ENCODE assay signal across 11 cellular contexts in the genomic region with DNA sequence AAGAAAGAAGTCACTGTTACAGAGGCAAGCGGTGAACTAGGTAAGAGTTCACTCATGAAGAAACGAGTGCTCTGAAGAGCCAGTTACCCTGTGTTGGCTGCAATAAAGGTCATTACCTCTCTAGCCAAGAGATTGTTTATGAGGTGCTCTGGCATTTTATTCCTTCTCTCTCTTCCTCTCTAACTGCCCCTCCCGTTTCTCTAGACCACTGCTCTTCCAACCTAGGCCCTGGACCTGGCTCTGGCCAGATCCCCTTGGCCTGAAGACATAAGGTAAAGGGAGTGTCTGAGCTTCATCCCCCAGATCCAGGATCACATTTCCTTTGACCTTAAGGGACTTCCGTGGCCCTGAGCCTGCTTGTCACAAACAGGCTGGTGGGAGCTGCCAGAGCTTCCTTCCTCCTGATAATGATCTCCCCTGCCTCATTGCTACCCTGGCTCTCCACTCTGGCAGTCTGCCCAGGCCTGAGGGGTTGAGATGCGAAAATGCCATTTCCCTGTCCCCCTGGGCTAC. TPM values are rescaled to one million over a fixed set of nuclear protein-coding genes. Genes with fewer than 3 reads are reported as not detected.
DNase-seq lines count a peak whose midpoint lies in the region; ATAC-seq, FAIRE-seq and TF ChIP-seq lines count a peak whose summit lies in the region.
"Had no signal": no experiment of that assay in that cellular context is flagged by ENCODE, and none has a peak within 500 bp of the region (broad histone marks: within the 10 kb centered on the region; RNA-seq: fewer than 3 reads in every experiment).

No MANE protein-coding gene starts in this region.

- no peak overlapping the region for H2AFZ ChIP-seq in endothelial cell of umbilical vein (ENCODE audit: low read depth, low read length)

- H3K9me1 ChIP-seq in endothelial cell of umbilical vein (replicated peaks; ENCODE audit: control insufficient read depth, extremely low read depth, insufficient read depth, low read length): no peaks in the 10 kb centered on the region

- no peaks in the 10 kb centered on the region for H3K36me3 Mint-ChIP-seq in activated T-cell treated with anti-CD3 and anti-CD28 coated beads, Interleukin-2, amount 50 U/mL, for 72 hours (ENCODE audit: insufficient read depth in 2 of 2)

- H3K27ac ChIP-seq in endothelial cell of umbilical vein (ENCODE audit: insufficient read depth, low read depth, low read length) (no peak overlapping the region), foreskin keratinocyte (no peak overlapping the region)

- no peaks in the 10 kb centered on the region for H3K4me1 ChIP-seq in endothelial cell of umbilical vein (ENCODE audit: control insufficient read depth, extremely low read depth, insufficient read depth, low read length)
- peaks cover 41% of the 10 kb centered on the region for H3K4me1 ChIP-seq in foreskin keratinocyte

- H3K9ac ChIP-seq in endothelial cell of umbilical vein (replicated peaks; ENCODE audit: extremely low read depth, insufficient read depth, low read length): no peak overlapping the region

- H3K27me3 ChIP-seq in endothelial cell of umbilical vein (ENCODE audit: control insufficient read depth in 2 of 2, insufficient read depth in 2 of 2, low read length in 2 of 2): peaks cover 12 to 15% of the 10 kb centered on the region in 2 experiments
- H3K27me3 ChIP-seq in foreskin keratinocyte: no peaks in the 10 kb centered on the region

- ATAC-seq in foreskin keratinocyte: no peak
- ATAC-seq in activated T-cell treated with anti-CD3 and anti-CD28 coated beads, Interleukin-2, amount 50 U/mL, for 72 hours (replicated peaks in 1 of 2): no peak

- CTCF ChIA-PET in endothelial cell of umbilical vein (lab: Charles Lee): interaction anchor here (0.8 to 7.0 kb wide), 5 partner anchors 11 to 207 kb away, joined by 3 to 214 read pairs (median 4); no protein-coding TSS in a partner anchor

- H3K36me3 ChIP-seq in endothelial cell of umbilical vein (ENCODE audit: control insufficient read depth in 2 of 2, extremely low read depth in 1 of 2, insufficient read depth in 2 of 2, low read length in 2 of 2): no peaks in the 10 kb centered on the region

- DNase-seq in GDM1 (lab: John Stamatoyannopoulos, UW): peak; percentile 81
- DNase-seq in RPMI7951 (ENCODE audit: low read depth): peak; percentile 25
- peak; percentile 9 for DNase-seq in endothelial cell of umbilical vein (ENCODE audit: low read depth, low spot score)
- peak; percentile 59 for DNase-seq in renal cortical epithelial cell (ENCODE audit: low read depth)
- DNase-seq in Ammon's horn (ENCODE audit: low spot score): no peak
- no peak for DNase-seq in foreskin keratinocyte
- no peak for DNase-seq in activated T-cell treated with anti-CD3 and anti-CD28 coated beads, Interleukin-2, amount 50 U/mL, for 72 hours
- DNase-seq: activated CD8-positive, alpha-beta memory T cell treated with anti-CD3 and anti-CD28 coated beads, Interleukin-2, amount 50 U/mL, for 4 hours; NCI-H774 had no signal

- H3K27me3 Mint-ChIP-seq in activated T-cell treated with anti-CD3 and anti-CD28 coated beads, Interleukin-2, amount 50 U/mL, for 72 hours (ENCODE audit: low read depth): peaks cover 19% of the 10 kb centered on the region

- no peak for TF ChIP-seq CTCF in endothelial cell of umbilical vein (IDR thresholded peaks at IDR 0.05; ENCODE audit: extremely low read depth in 1 of 2, insufficient read depth in 1 of 2, low read depth in 1 of 2, low read length in 2 of 2)
- TF ChIP-seq CTCF in foreskin keratinocyte (conservative IDR thresholded peaks at IDR 0.05): no peak

- POLR2A ChIA-PET in endothelial cell of umbilical vein (lab: Charles Lee): no interaction called here

- no peak for TF ChIP-seq POLR2A in endothelial cell of umbilical vein (IDR thresholded peaks at IDR 0.05; ENCODE audit: low read depth, low read length)

- no peaks in the 10 kb centered on the region for H3K9me3 ChIP-seq in endothelial cell of umbilical vein (replicated peaks; ENCODE audit: control insufficient read depth, insufficient read depth, low read length)

- no peak overlapping the region for H3K27ac Mint-ChIP-seq in activated T-cell treated with anti-CD3 and anti-CD28 coated beads, Interleukin-2, amount 50 U/mL, for 72 hours

- dilution Hi-C loops in endothelial cell of umbilical vein (cut with MboI; ENCODE audit: extremely low pct_ligation_motif_present, low sequenced_read_pairs): no loop called here

- H3K79me2 ChIP-seq in endothelial cell of umbilical vein (ENCODE audit: control insufficient read depth, insufficient read depth, low read length): no peaks in the 10 kb centered on the region

- no peak overlapping the region for H3K4me3 Mint-ChIP-seq in activated T-cell treated with anti-CD3 and anti-CD28 coated beads, Interleukin-2, amount 50 U/mL, for 72 hours
- H3K4me3 Mint-ChIP-seq: nephron had no signal

- H3K4me3 ChIP-seq in endothelial cell of umbilical vein (replicated peaks in 1 of 3; ENCODE audit: insufficient read depth in 1 of 3, low read depth in 1 of 3, low read length in 3 of 3): no peak overlapping the region

- no peaks in the 10 kb centered on the region for H3K9me3 Mint-ChIP-seq in activated T-cell treated with anti-CD3 and anti-CD28 coated beads, Interleukin-2, amount 50 U/mL, for 72 hours
- H3K9me3 Mint-ChIP-seq: nephron had no signal

- no TSS peak for BruUV-seq in endothelial cell of umbilical vein (replicated peaks; lab: Mats Ljungman, UMichigan)

- FAIRE-seq in endothelial cell of umbilical vein (lab: Jason Lieb, UNC): no peak

- H3K4me1 Mint-ChIP-seq in activated T-cell treated with anti-CD3 and anti-CD28 coated beads, Interleukin-2, amount 50 U/mL, for 72 hours (ENCODE audit: low read depth): no peaks in the 10 kb centered on the region

- no peak overlapping the region for H3K4me2 ChIP-seq in endothelial cell of umbilical vein (ENCODE audit: insufficient read depth, low read length)

- H4K20me1 ChIP-seq in endothelial cell of umbilical vein (replicated peaks; ENCODE audit: control insufficient read depth, extremely low read depth, insufficient read depth, low read length): no peaks in the 10 kb centered on the region

- intact Hi-C loops in endothelial cell of umbilical vein (cut with micrococcal nuclease): no loop called here

RNA-seq across cellular contexts. Expression of gene RNASE7, which starts 2.0 kb away (rescaled TPM):
- total RNA-seq in RPMI7951 (2014; rRNA removed; shearing (Covaris generic)): not detected in 2 replicates
- total RNA-seq in endothelial cell of umbilical vein (not detected in 2 replicates), renal cortical epithelial cell (not detected in 2 replicates), foreskin keratinocyte (10.5 and 17.1 TPM in 2 replicates)
- polyA plus RNA-seq in endothelial cell of umbilical vein (not detected in 2 replicates), foreskin keratinocyte (6.8 and 11.7 TPM in 2 replicates)
- not detected in 2 replicates for polyA plus RNA-seq in endothelial cell of umbilical vein (2011; cell fraction: cytosol; rRNA removed)
- polyA plus RNA-seq in endothelial cell of umbilical vein (2011; cell fraction: nucleus; rRNA removed): not detected in 2 replicates
- polyA plus RNA-seq in endothelial cell of umbilical vein (2012): not detected in 2 replicates
- not detected in 2 replicates for polyA minus RNA-seq in endothelial cell of umbilical vein
- not detected for polyA minus RNA-seq in endothelial cell of umbilical vein (2011; cell fraction: cytosol; rRNA and poly(A)+ RNA removed)
- polyA minus RNA-seq in endothelial cell of umbilical vein (2011; cell fraction: nucleus; rRNA and poly(A)+ RNA removed): not detected in 2 replicates
- total RNA-seq in activated T-cell treated with anti-CD3 and anti-CD28 coated beads, Interleukin-2, amount 50 U/mL, for 72 hours: not detected

RNA-seq across cellular contexts. Expression of gene RNASE13, which starts 9.6 kb away (rescaled TPM):
- not detected in 2 replicates for total RNA-seq in RPMI7951 (2014; rRNA removed; shearing (Covaris generic))
- not detected in 2 replicates for total RNA-seq in endothelial cell of umbilical vein
- polyA plus RNA-seq in endothelial cell of umbilical vein: not detected in 2 replicates
- polyA plus RNA-seq in endothelial cell of umbilical vein (2011; cell fraction: cytosol; rRNA removed): not detected in 2 replicates
- polyA plus RNA-seq in endothelial cell of umbilical vein (2011; cell fraction: nucleus; rRNA removed): 0.08 TPM in 1 of 2 replicates, not detected in the other
- polyA plus RNA-seq in endothelial cell of umbilical vein (2012): not detected in 2 replicates
- polyA minus RNA-seq in endothelial cell of umbilical vein: not detected in 2 replicates
- polyA minus RNA-seq in endothelial cell of umbilical vein (2011; cell fraction: cytosol; rRNA and poly(A)+ RNA removed): not detected
- not detected in 2 replicates for polyA minus RNA-seq in endothelial cell of umbilical vein (2011; cell fraction: nucleus; rRNA and poly(A)+ RNA removed)
- not detected in 2 replicates for total RNA-seq in renal cortical epithelial cell
- total RNA-seq in foreskin keratinocyte: not detected in 2 replicates
- polyA plus RNA-seq in foreskin keratinocyte: not detected in 2 replicates
- not detected for total RNA-seq in activated T-cell treated with anti-CD3 and anti-CD28 coated beads, Interleukin-2, amount 50 U/mL, for 72 hours
- polyA plus RNA-seq: esophagus had no signal

RNA-seq across cellular contexts. Expression of gene RNASE8, which starts 13.5 kb away (rescaled TPM):
- not detected in 2 replicates for total RNA-seq in RPMI7951 (2014; rRNA removed; shearing (Covaris generic))
- total RNA-seq in endothelial cell of umbilical vein: not detected in 2 replicates
- polyA plus RNA-seq in endothelial cell of umbilical vein: not detected in 2 replicates
- polyA plus RNA-seq in endothelial cell of umbilical vein (2011; cell fraction: cytosol; rRNA removed): not detected in 2 replicates
- not detected in 2 replicates for polyA plus RNA-seq in endothelial cell of umbilical vein (2011; cell fraction: nucleus; rRNA removed)
- polyA plus RNA-seq in endothelial cell of umbilical vein (2012): not detected in 2 replicates
- polyA minus RNA-seq in endothelial cell of umbilical vein: not detected in 2 replicates
- polyA minus RNA-seq in endothelial cell of umbilical vein (2011; cell fraction: cytosol; rRNA and poly(A)+ RNA removed): not detected
- polyA minus RNA-seq in endothelial cell of umbilical vein (2011; cell fraction: nucleus; rRNA and poly(A)+ RNA removed): not detected in 2 replicates
- not detected in 2 replicates for total RNA-seq in renal cortical epithelial cell
- not detected in 2 replicates for total RNA-seq in foreskin keratinocyte
- polyA plus RNA-seq in foreskin keratinocyte: not detected in 2 replicates
- not detected for total RNA-seq in activated T-cell treated with anti-CD3 and anti-CD28 coated beads, Interleukin-2, amount 50 U/mL, for 72 hours
- polyA plus RNA-seq: esophagus had no signal

RNA-seq across cellular contexts. Expression of gene TPPP2, which starts 14.1 kb away (rescaled TPM):
- not detected in 2 replicates for total RNA-seq in RPMI7951 (2014; rRNA removed; shearing (Covaris generic))
- total RNA-seq in endothelial cell of umbilical vein (not detected in 2 replicates), renal cortical epithelial cell (not detected in 2 replicates), foreskin keratinocyte (not detected in 2 replicates)
- polyA plus RNA-seq in endothelial cell of umbilical vein (not detected in 2 replicates), foreskin keratinocyte (not detected in 2 replicates)
- polyA plus RNA-seq in endothelial cell of umbilical vein (2011; cell fraction: cytosol; rRNA removed): not detected in 2 replicates
- polyA plus RNA-seq in endothelial cell of umbilical vein (2011; cell fraction: nucleus; rRNA removed): not detected in 2 replicates
- polyA plus RNA-seq in endothelial cell of umbilical vein (2012): not detected in 2 replicates
- polyA minus RNA-seq in endothelial cell of umbilical vein: not detected in 2 replicates
- polyA minus RNA-seq in endothelial cell of umbilical vein (2011; cell fraction: cytosol; rRNA and poly(A)+ RNA removed): not detected
- polyA minus RNA-seq in endothelial cell of umbilical vein (2011; cell fraction: nucleus; rRNA and poly(A)+ RNA removed): not detected in 2 replicates
- total RNA-seq in activated T-cell treated with anti-CD3 and anti-CD28 coated beads, Interleukin-2, amount 50 U/mL, for 72 hours: not detected

RNA-seq across cellular contexts. Expression of gene NDRG2, which starts 19.3 kb away (rescaled TPM):
- 0.96 and 2.1 TPM in 2 replicates for total RNA-seq in RPMI7951 (2014; rRNA removed; shearing (Covaris generic))
- total RNA-seq in endothelial cell of umbilical vein (not detected in 2 replicates), renal cortical epithelial cell (0.35 and 4.6 TPM in 2 replicates), foreskin keratinocyte (8.1 and 8.7 TPM in 2 replicates)
- polyA plus RNA-seq in endothelial cell of umbilical vein (0.37 and 0.54 TPM in 2 replicates), foreskin keratinocyte (9.7 and 9.8 TPM in 2 replicates)
- polyA plus RNA-seq in endothelial cell of umbilical vein (2011; cell fraction: cytosol; rRNA removed): 0.13 and 0.51 TPM in 2 replicates
- 0.99 and 1.0 TPM in 2 replicates for polyA plus RNA-seq in endothelial cell of umbilical vein (2011; cell fraction: nucleus; rRNA removed)
- 0.31 TPM in 1 of 2 replicates, not detected in the other for polyA plus RNA-seq in endothelial cell of umbilical vein (2012)
- polyA minus RNA-seq in endothelial cell of umbilical vein: 1.1 and 4.5 TPM in 2 replicates
- polyA minus RNA-seq in endothelial cell of umbilical vein (2011; cell fraction: cytosol; rRNA and poly(A)+ RNA removed): 1.5 TPM
- 0.91 TPM in 1 of 2 replicates, not detected in the other for polyA minus RNA-seq in endothelial cell of umbilical vein (2011; cell fraction: nucleus; rRNA and poly(A)+ RNA removed)
- 1 to 10 TPM; 4.0 to 6.3 TPM for total RNA-seq in activated T-cell treated with anti-CD3 and anti-CD28 coated beads, Interleukin-2, amount 50 U/mL, for 72 hours

Comparison
In these comparisons a context has a peak if more than half of its experiments do, and no peak if none do; other contexts are left out.
1. DNase-seq: peak in GDM1 (single experiment), RPMI7951 (single experiment), endothelial cell of umbilical vein (single experiment) and renal cortical epithelial cell (single experiment); none in Ammon's horn (single experiment), foreskin keratinocyte (0 of 2) and activated T-cell treated with anti-CD3 and anti-CD28 coated beads, Interleukin-2, amount 50 U/mL, for 72 hours (0 of 2).
2. RNA of gene RNASE7, which starts 2.0 kb away (total RNA-seq): 10.5 to 17.1 TPM in foreskin keratinocyte; not detected in endothelial cell of umbilical vein, not detected in RPMI7951, not detected in renal cortical epithelial cell and not detected in activated T-cell treated with anti-CD3 and anti-CD28 coated beads, Interleukin-2, amount 50 U/mL, for 72 hours; every median in the first group is over 10 times any median in the second.